Comparison of ENCODE assay signal across 1 cellular context in the genomic region with DNA sequence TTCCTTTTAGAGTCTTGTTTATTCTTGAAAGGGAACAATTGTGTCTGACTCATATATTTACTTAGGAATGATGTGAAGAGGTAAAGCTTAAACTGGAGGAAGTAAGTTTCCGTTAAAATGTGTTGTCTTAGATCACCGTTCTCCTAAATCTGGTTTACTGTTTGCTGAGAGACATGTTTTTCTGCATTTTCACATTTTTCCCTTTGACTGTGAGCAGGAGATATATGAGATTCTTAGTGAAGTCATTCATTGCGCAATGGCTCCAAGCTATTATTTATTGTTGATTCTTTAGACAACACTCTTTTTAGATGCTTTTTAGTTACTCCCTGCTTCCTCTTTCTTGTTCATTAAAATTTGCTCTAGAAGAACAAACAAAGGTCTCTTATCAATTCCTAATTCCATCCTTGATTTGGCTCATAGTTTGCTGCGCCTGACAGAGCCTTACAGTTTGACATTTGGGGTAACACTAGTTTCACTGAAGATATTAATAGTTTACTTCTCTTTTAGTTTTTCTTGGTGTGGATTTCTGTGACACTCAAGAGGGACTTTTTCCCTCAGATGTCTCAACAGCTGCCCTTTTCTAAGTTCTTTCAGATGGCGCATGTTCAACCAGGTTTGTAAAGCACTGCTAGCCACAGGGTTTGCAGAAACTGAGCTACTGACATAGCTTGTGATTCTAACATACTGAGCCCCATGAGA.
TF ChIP-seq lines count a peak whose summit lies in the region.

No MANE protein-coding gene starts in this region.

TF ChIP-seq in HepG2, 621 proteins besides CTCF, POLR2A, EP300 and RAD21 (continues in another document):
- TF ChIP-seq GATAD2A (CRISPR knock-in tag; IDR thresholded peaks at IDR 0.05), result 0 out of 2 replicates have a peak, but pooled peaks have one; percentile 26
- TF ChIP-seq ZNF891 (CRISPR knock-in tag; IDR thresholded peaks at IDR 0.05), result no peak
- TF ChIP-seq CEBPB (IDR thresholded peaks at IDR 0.05; ENCODE audit: borderline replicate concordance, low read depth, low read length), result peak; percentile 92
- no peak for TF ChIP-seq ZMYM3 (CRISPR knock-in tag; IDR thresholded peaks at IDR 0.05)
- TF ChIP-seq SMC3 (IDR thresholded peaks at IDR 0.05; ENCODE audit: low read length), result no peak
- no peak for TF ChIP-seq ZBTB38 (CRISPR knock-in tag; IDR thresholded peaks at IDR 0.05)
- no peak for TF ChIP-seq ZKSCAN1 (IDR thresholded peaks at IDR 0.05; ENCODE audit: low read length)
- no peak for TF ChIP-seq SPEN (CRISPR knock-in tag; IDR thresholded peaks at IDR 0.05; ENCODE audit: low read depth)
- TF ChIP-seq NCOA5 (CRISPR knock-in tag; IDR thresholded peaks at IDR 0.05), result no peak
- TF ChIP-seq, protein P1, sequence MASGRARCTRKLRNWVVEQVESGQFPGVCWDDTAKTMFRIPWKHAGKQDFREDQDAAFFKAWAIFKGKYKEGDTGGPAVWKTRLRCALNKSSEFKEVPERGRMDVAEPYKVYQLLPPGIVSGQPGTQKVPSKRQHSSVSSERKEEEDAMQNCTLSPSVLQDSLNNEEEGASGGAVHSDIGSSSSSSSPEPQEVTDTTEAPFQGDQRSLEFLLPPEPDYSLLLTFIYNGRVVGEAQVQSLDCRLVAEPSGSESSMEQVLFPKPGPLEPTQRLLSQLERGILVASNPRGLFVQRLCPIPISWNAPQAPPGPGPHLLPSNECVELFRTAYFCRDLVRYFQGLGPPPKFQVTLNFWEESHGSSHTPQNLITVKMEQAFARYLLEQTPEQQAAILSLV (CRISPR knock-in tag; IDR thresholded peaks at IDR 0.05; ENCODE audit: borderline replicate concordance), result no peak
- TF ChIP-seq SOX5 (CRISPR knock-in tag; IDR thresholded peaks at IDR 0.05; ENCODE audit: borderline replicate concordance), result peak; percentile 54; the same call in 1 of the 2 replicates
- TF ChIP-seq ZSCAN21 (CRISPR knock-in tag; IDR thresholded peaks at IDR 0.05; ENCODE audit: borderline replicate concordance), result no peak
- TF ChIP-seq STAG1 (CRISPR knock-in tag; IDR thresholded peaks at IDR 0.05), result no peak
- no peak for TF ChIP-seq ZNF569 (CRISPR knock-in tag; IDR thresholded peaks at IDR 0.05; ENCODE audit: borderline replicate concordance)
- TF ChIP-seq ZNF33A (CRISPR knock-in tag; IDR thresholded peaks at IDR 0.05; ENCODE audit: borderline replicate concordance), result no peak
- TF ChIP-seq, protein P2, sequence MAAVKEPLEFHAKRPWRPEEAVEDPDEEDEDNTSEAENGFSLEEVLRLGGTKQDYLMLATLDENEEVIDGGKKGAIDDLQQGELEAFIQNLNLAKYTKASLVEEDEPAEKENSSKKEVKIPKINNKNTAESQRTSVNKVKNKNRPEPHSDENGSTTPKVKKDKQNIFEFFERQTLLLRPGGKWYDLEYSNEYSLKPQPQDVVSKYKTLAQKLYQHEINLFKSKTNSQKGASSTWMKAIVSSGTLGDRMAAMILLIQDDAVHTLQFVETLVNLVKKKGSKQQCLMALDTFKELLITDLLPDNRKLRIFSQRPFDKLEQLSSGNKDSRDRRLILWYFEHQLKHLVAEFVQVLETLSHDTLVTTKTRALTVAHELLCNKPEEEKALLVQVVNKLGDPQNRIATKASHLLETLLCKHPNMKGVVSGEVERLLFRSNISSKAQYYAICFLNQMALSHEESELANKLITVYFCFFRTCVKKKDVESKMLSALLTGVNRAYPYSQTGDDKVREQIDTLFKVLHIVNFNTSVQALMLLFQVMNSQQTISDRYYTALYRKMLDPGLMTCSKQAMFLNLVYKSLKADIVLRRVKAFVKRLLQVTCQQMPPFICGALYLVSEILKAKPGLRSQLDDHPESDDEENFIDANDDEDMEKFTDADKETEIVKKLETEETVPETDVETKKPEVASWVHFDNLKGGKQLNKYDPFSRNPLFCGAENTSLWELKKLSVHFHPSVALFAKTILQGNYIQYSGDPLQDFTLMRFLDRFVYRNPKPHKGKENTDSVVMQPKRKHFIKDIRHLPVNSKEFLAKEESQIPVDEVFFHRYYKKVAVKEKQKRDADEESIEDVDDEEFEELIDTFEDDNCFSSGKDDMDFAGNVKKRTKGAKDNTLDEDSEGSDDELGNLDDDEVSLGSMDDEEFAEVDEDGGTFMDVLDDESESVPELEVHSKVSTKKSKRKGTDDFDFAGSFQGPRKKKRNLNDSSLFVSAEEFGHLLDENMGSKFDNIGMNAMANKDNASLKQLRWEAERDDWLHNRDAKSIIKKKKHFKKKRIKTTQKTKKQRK (IDR thresholded peaks at IDR 0.05; ENCODE audit: low read length), result no peak
- TF ChIP-seq, protein P3, sequence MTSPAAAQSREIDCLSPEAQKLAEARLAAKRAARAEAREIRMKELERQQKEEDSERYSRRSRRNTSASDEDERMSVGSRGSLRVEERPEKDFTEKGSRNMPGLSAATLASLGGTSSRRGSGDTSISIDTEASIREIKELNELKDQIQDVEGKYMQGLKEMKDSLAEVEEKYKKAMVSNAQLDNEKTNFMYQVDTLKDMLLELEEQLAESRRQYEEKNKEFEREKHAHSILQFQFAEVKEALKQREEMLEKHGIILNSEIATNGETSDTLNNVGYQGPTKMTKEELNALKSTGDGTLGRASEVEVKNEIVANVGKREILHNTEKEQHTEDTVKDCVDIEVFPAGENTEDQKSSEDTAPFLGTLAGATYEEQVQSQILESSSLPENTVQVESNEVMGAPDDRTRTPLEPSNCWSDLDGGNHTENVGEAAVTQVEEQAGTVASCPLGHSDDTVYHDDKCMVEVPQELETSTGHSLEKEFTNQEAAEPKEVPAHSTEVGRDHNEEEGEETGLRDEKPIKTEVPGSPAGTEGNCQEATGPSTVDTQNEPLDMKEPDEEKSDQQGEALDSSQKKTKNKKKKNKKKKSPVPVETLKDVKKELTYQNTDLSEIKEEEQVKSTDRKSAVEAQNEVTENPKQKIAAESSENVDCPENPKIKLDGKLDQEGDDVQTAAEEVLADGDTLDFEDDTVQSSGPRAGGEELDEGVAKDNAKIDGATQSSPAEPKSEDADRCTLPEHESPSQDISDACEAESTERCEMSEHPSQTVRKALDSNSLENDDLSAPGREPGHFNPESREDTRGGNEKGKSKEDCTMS (CRISPR knock-in tag; conservative IDR thresholded peaks at IDR 0.05), result no peak
- 0 out of 2 replicates have a peak, but pooled peaks have one; percentile 8 for TF ChIP-seq RARA (CRISPR knock-in tag; IDR thresholded peaks at IDR 0.05)
- TF ChIP-seq, protein P4, sequence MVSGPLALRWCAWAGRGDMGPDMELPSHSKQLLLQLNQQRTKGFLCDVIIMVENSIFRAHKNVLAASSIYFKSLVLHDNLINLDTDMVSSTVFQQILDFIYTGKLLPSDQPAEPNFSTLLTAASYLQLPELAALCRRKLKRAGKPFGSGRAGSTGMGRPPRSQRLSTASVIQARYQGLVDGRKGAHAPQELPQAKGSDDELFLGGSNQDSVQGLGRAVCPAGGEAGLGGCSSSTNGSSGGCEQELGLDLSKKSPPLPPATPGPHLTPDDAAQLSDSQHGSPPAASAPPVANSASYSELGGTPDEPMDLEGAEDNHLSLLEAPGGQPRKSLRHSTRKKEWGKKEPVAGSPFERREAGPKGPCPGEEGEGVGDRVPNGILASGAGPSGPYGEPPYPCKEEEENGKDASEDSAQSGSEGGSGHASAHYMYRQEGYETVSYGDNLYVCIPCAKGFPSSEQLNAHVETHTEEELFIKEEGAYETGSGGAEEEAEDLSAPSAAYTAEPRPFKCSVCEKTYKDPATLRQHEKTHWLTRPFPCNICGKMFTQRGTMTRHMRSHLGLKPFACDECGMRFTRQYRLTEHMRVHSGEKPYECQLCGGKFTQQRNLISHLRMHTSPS (CRISPR knock-in tag; IDR thresholded peaks at IDR 0.05; ENCODE audit: low read depth), result no peak
- TF ChIP-seq HMG20A (CRISPR knock-in tag; IDR thresholded peaks at IDR 0.05; ENCODE audit: borderline replicate concordance), result peak; percentile 52; the same call in 1 of the 2 replicates
- no peak for TF ChIP-seq POLR2AphosphoS2 (IDR thresholded peaks at IDR 0.05; ENCODE audit: low read depth, low read length)
- TF ChIP-seq ZNF296 (CRISPR knock-in tag; conservative IDR thresholded peaks at IDR 0.05), result no peak
- TF ChIP-seq, protein P5, sequence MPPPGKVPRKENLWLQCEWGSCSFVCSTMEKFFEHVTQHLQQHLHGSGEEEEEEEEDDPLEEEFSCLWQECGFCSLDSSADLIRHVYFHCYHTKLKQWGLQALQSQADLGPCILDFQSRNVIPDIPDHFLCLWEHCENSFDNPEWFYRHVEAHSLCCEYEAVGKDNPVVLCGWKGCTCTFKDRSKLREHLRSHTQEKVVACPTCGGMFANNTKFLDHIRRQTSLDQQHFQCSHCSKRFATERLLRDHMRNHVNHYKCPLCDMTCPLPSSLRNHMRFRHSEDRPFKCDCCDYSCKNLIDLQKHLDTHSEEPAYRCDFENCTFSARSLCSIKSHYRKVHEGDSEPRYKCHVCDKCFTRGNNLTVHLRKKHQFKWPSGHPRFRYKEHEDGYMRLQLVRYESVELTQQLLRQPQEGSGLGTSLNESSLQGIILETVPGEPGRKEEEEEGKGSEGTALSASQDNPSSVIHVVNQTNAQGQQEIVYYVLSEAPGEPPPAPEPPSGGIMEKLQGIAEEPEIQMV (CRISPR knock-in tag; IDR thresholded peaks at IDR 0.05; ENCODE audit: low read depth), result no peak
- TF ChIP-seq NFIB (CRISPR knock-in tag; IDR thresholded peaks at IDR 0.05; ENCODE audit: borderline replicate concordance), result no peak
- no peak for TF ChIP-seq ARHGAP35 (CRISPR knock-in tag; IDR thresholded peaks at IDR 0.05; ENCODE audit: borderline replicate concordance)
- no peak for TF ChIP-seq ZNF670 (CRISPR knock-in tag; IDR thresholded peaks at IDR 0.05; ENCODE audit: borderline replicate concordance)
- no peak for TF ChIP-seq ZNF577 (CRISPR knock-in tag; IDR thresholded peaks at IDR 0.05; ENCODE audit: borderline replicate concordance, low read depth)
- TF ChIP-seq, protein P6, sequence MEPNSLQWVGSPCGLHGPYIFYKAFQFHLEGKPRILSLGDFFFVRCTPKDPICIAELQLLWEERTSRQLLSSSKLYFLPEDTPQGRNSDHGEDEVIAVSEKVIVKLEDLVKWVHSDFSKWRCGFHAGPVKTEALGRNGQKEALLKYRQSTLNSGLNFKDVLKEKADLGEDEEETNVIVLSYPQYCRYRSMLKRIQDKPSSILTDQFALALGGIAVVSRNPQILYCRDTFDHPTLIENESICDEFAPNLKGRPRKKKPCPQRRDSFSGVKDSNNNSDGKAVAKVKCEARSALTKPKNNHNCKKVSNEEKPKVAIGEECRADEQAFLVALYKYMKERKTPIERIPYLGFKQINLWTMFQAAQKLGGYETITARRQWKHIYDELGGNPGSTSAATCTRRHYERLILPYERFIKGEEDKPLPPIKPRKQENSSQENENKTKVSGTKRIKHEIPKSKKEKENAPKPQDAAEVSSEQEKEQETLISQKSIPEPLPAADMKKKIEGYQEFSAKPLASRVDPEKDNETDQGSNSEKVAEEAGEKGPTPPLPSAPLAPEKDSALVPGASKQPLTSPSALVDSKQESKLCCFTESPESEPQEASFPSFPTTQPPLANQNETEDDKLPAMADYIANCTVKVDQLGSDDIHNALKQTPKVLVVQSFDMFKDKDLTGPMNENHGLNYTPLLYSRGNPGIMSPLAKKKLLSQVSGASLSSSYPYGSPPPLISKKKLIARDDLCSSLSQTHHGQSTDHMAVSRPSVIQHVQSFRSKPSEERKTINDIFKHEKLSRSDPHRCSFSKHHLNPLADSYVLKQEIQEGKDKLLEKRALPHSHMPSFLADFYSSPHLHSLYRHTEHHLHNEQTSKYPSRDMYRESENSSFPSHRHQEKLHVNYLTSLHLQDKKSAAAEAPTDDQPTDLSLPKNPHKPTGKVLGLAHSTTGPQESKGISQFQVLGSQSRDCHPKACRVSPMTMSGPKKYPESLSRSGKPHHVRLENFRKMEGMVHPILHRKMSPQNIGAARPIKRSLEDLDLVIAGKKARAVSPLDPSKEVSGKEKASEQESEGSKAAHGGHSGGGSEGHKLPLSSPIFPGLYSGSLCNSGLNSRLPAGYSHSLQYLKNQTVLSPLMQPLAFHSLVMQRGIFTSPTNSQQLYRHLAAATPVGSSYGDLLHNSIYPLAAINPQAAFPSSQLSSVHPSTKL (CRISPR knock-in tag; IDR thresholded peaks at IDR 0.05), result 0 out of 2 replicates have a peak, but pooled peaks have one; percentile 22
- no peak for TF ChIP-seq MED13 (CRISPR knock-in tag; IDR thresholded peaks at IDR 0.05)
- TF ChIP-seq ATF7 (IDR thresholded peaks at IDR 0.05), result no peak
- no peak for TF ChIP-seq ATF7 (CRISPR knock-in tag; IDR thresholded peaks at IDR 0.05)
- TF ChIP-seq BCL6 (CRISPR knock-in tag; IDR thresholded peaks at IDR 0.05), result no peak
- no peak for TF ChIP-seq PHF8 (CRISPR knock-in tag; IDR thresholded peaks at IDR 0.05)
- TF ChIP-seq ZBTB20 (CRISPR knock-in tag; IDR thresholded peaks at IDR 0.05; ENCODE audit: borderline replicate concordance, low read depth), result no peak
- TF ChIP-seq ATF7-NPFF (CRISPR knock-in tag; IDR thresholded peaks at IDR 0.05; ENCODE audit: low read depth), result no peak
- TF ChIP-seq MYNN (CRISPR knock-in tag; IDR thresholded peaks at IDR 0.05; ENCODE audit: low read depth), result no peak
- TF ChIP-seq ZNF543 (CRISPR knock-in tag; IDR thresholded peaks at IDR 0.05), result no peak
- no peak for TF ChIP-seq RFX1 (IDR thresholded peaks at IDR 0.05)
- TF ChIP-seq U2AF1 (optimal IDR thresholded peaks at IDR 0.05; ENCODE audit: low read depth, low read length), result no peak
- TF ChIP-seq ZNF251 (CRISPR knock-in tag; IDR thresholded peaks at IDR 0.05), result no peak
- TF ChIP-seq, protein P7, sequence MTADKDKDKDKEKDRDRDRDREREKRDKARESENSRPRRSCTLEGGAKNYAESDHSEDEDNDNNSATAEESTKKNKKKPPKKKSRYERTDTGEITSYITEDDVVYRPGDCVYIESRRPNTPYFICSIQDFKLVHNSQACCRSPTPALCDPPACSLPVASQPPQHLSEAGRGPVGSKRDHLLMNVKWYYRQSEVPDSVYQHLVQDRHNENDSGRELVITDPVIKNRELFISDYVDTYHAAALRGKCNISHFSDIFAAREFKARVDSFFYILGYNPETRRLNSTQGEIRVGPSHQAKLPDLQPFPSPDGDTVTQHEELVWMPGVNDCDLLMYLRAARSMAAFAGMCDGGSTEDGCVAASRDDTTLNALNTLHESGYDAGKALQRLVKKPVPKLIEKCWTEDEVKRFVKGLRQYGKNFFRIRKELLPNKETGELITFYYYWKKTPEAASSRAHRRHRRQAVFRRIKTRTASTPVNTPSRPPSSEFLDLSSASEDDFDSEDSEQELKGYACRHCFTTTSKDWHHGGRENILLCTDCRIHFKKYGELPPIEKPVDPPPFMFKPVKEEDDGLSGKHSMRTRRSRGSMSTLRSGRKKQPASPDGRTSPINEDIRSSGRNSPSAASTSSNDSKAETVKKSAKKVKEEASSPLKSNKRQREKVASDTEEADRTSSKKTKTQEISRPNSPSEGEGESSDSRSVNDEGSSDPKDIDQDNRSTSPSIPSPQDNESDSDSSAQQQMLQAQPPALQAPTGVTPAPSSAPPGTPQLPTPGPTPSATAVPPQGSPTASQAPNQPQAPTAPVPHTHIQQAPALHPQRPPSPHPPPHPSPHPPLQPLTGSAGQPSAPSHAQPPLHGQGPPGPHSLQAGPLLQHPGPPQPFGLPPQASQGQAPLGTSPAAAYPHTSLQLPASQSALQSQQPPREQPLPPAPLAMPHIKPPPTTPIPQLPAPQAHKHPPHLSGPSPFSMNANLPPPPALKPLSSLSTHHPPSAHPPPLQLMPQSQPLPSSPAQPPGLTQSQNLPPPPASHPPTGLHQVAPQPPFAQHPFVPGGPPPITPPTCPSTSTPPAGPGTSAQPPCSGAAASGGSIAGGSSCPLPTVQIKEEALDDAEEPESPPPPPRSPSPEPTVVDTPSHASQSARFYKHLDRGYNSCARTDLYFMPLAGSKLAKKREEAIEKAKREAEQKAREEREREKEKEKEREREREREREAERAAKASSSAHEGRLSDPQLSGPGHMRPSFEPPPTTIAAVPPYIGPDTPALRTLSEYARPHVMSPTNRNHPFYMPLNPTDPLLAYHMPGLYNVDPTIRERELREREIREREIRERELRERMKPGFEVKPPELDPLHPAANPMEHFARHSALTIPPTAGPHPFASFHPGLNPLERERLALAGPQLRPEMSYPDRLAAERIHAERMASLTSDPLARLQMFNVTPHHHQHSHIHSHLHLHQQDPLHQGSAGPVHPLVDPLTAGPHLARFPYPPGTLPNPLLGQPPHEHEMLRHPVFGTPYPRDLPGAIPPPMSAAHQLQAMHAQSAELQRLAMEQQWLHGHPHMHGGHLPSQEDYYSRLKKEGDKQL (CRISPR knock-in tag; IDR thresholded peaks at IDR 0.05; ENCODE audit: low read depth), result no peak
- TF ChIP-seq MAFG (CRISPR knock-in tag; IDR thresholded peaks at IDR 0.05), result no peak
